In the genomic region with DNA sequence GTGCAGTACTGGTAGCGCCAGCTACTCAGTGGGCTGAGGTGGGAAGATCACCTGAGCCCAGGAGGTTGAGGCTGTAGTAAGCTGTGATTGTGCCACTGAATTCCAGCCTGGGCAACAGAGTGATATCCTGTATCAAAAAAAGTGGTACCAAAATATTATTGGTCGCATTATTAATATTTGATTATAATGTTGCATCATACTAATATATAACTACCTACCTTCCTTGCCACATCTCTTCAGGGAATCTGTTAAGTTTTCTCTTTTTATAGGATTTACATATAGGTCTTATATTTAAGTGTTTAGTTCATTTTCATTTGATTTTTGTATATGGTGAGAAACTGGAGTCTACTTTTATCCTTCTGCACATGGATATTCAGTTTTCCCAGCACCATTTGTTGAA, we compare ENCODE assay signal across 7 cellular contexts.
"Had no signal": no experiment of that assay in that cellular context is flagged by ENCODE, and none has a peak within 500 bp of the region (broad histone marks: within the 10 kb centered on the region; RNA-seq: fewer than 3 reads in every experiment).

No MANE protein-coding gene starts in this region.

- H3K36me3 Mint-ChIP-seq: IgD-negative memory B cell had no signal

- DNase-seq: IMR-90, KBM-7, KG1 had no signal

- H3K4me3 Mint-ChIP-seq: IgD-negative memory B cell had no signal

- ATAC-seq: K562 had no signal

- H3K27ac ChIP-seq: HL-60 had no signal

- H3K27ac Mint-ChIP-seq: IgD-negative memory B cell had no signal

- FAIRE-seq: HTR-8/SVneo, K562 had no signal

- H3K4me1 Mint-ChIP-seq: IgD-negative memory B cell had no signal

- H3K4me3 ChIP-seq: K562 had no signal

- H3K27me3 Mint-ChIP-seq: IgD-negative memory B cell had no signal
